In the genomic region with DNA sequence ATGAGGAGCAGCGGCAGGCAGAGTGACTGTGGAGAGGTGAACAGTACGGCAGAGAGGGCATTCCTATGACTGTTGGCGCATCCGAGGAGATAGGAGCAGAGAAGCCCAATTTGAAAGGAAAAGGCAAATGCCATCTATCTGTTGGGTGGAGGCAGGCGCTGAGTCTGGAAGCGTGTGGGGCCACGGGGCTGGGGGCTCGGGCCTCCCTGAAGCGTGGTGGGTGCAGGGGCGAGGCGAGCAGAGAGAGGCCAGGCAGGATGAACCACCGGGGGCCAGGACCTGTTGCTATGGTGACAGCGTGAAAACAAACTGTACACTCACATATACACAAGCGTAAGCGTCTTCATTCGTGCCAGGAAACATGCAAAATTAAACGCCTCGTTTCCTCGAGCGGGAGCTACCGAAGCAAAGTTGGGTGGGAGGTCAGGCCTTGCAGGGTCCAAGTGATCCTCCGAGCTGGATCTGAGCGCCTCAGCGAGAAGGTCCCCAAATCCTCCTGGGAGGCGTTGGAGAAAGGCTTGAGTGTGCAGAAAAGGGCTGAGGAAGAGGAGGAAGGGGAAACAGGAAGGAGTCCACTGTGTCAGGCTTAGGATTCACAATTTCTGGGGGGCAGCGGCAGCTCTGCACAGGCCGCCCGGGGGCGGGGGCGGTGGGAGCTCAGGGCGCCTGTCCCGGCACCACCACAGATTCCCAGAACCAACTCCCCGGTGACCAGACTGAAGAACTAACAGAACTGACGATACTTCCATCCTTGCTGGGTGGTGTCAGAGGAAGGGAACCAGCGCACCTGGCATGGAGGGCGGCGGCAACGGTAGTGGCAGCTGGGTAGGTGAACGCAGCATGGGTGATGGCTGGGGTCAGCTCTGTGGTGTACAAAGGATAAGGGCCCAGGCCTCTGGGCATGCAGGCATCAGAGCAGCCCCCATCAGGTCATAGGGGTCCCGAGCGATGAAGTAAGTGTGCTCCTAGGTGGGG, we compare ENCODE assay signal across 3 cellular contexts.
TF ChIP-seq lines count a peak whose summit lies in the region.

No MANE protein-coding gene starts in this region.

TF ChIP-seq in SK-N-SH, 30 proteins besides CTCF, POLR2A, EP300 and RAD21 (continued from another document):
- TF ChIP-seq, protein P1, sequence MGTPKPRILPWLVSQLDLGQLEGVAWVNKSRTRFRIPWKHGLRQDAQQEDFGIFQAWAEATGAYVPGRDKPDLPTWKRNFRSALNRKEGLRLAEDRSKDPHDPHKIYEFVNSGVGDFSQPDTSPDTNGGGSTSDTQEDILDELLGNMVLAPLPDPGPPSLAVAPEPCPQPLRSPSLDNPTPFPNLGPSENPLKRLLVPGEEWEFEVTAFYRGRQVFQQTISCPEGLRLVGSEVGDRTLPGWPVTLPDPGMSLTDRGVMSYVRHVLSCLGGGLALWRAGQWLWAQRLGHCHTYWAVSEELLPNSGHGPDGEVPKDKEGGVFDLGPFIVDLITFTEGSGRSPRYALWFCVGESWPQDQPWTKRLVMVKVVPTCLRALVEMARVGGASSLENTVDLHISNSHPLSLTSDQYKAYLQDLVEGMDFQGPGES (IDR thresholded peaks at IDR 0.05; ENCODE audit: low read depth, low read length), result no peak
- TF ChIP-seq SMC3 (IDR thresholded peaks at IDR 0.05; ENCODE audit: low read depth, low read length) (no peak), YY1 (IDR thresholded peaks at IDR 0.05; ENCODE audit: low read depth) (no peak)
TF ChIP-seq in SK-N-SH: peak in this region for 0.

TF ChIP-seq in SK-N-SH treated with all-trans-retinoic acid at 6 μM for 48 hours, 23 proteins besides CTCF, POLR2A, EP300 and RAD21 (continued from another document):
- no peak for TF ChIP-seq CSDC2 (CRISPR knock-in tag; IDR thresholded peaks at IDR 0.05)
- TF ChIP-seq ARNTL (CRISPR knock-in tag; IDR thresholded peaks at IDR 0.05; ENCODE audit: borderline replicate concordance, low read depth), result no peak
- TF ChIP-seq ESRRG (CRISPR knock-in tag; IDR thresholded peaks at IDR 0.05), result no peak
- no peak for TF ChIP-seq TOX (CRISPR knock-in tag; IDR thresholded peaks at IDR 0.05; ENCODE audit: borderline replicate concordance)
- no peak for TF ChIP-seq PPARA (CRISPR knock-in tag; IDR thresholded peaks at IDR 0.05; ENCODE audit: borderline replicate concordance)
- no peak for TF ChIP-seq ZNF8 (CRISPR knock-in tag; IDR thresholded peaks at IDR 0.05)
- TF ChIP-seq, protein P2, sequence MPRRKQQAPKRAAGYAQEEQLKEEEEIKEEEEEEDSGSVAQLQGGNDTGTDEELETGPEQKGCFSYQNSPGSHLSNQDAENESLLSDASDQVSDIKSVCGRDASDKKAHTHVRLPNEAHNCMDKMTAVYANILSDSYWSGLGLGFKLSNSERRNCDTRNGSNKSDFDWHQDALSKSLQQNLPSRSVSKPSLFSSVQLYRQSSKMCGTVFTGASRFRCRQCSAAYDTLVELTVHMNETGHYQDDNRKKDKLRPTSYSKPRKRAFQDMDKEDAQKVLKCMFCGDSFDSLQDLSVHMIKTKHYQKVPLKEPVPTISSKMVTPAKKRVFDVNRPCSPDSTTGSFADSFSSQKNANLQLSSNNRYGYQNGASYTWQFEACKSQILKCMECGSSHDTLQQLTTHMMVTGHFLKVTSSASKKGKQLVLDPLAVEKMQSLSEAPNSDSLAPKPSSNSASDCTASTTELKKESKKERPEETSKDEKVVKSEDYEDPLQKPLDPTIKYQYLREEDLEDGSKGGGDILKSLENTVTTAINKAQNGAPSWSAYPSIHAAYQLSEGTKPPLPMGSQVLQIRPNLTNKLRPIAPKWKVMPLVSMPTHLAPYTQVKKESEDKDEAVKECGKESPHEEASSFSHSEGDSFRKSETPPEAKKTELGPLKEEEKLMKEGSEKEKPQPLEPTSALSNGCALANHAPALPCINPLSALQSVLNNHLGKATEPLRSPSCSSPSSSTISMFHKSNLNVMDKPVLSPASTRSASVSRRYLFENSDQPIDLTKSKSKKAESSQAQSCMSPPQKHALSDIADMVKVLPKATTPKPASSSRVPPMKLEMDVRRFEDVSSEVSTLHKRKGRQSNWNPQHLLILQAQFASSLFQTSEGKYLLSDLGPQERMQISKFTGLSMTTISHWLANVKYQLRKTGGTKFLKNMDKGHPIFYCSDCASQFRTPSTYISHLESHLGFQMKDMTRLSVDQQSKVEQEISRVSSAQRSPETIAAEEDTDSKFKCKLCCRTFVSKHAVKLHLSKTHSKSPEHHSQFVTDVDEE (CRISPR knock-in tag; IDR thresholded peaks at IDR 0.05), result no peak
- no peak for TF ChIP-seq ZNF565 (CRISPR knock-in tag; conservative IDR thresholded peaks at IDR 0.05; ENCODE audit: low read depth)
TF ChIP-seq in SK-N-SH treated with all-trans-retinoic acid at 6 μM for 48 hours: peak in this region for 0.

TF ChIP-seq in HEK293, 187 proteins besides CTCF, POLR2A, EP300 and RAD21 (continued from another document):
- TF ChIP-seq ZNF747 (tag by site-specific recombination; IDR thresholded peaks at IDR 0.05) (no peak), ZNF155 (tag by site-specific recombination; IDR thresholded peaks at IDR 0.05) (no peak)
- TF ChIP-seq, protein P3, sequence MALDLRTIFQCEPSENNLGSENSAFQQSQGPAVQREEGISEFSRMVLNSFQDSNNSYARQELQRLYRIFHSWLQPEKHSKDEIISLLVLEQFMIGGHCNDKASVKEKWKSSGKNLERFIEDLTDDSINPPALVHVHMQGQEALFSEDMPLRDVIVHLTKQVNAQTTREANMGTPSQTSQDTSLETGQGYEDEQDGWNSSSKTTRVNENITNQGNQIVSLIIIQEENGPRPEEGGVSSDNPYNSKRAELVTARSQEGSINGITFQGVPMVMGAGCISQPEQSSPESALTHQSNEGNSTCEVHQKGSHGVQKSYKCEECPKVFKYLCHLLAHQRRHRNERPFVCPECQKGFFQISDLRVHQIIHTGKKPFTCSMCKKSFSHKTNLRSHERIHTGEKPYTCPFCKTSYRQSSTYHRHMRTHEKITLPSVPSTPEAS (tag by site-specific recombination; IDR thresholded peaks at IDR 0.05), result no peak
